Comparison of ENCODE assay signal across 29 cellular contexts in genomic region chr2:85177031-85177824, GRCh38. TPM values are rescaled to one million over a fixed set of nuclear protein-coding genes. Genes with fewer than 3 reads are reported as not detected.
"Had no signal": no experiment of that assay in that cellular context is flagged by ENCODE, and none has a peak within 500 bp of the region (broad histone marks: within the 10 kb centered on the region; RNA-seq: fewer than 3 reads in every experiment).

No MANE protein-coding gene starts in this region.

- H3K27me3 ChIP-seq: neutrophil, ovary, spleen had no signal

- H3K27ac ChIP-seq: neutrophil, ovary, prostate gland, spleen, thoracic aorta had no signal

- ATAC-seq: activated CD8-positive, alpha-beta T cell treated with anti-CD3 and anti-CD28 coated beads for 36 hours; activated naive CD8-positive, alpha-beta T cell treated with anti-CD3 and anti-CD28 coated beads, Interleukin-2, amount 50 U/mL, for 24 hours; activated T-cell treated with anti-CD3 and anti-CD28 coated beads, Interleukin-2, amount 50 U/mL, for 4 hours; activated T-helper 17 cell treated with anti-CD3 and anti-CD28 coated beads, Interleukin-2, amount 50 U/mL, for 72 hours; left lobe of liver; lower lobe of right lung; T-helper 17 cell had no signal

- H3K4me3 ChIP-seq: lower lobe of right lung, ovary, prostate gland, spleen, thoracic aorta had no signal

- H3K9me3 ChIP-seq: lower lobe of right lung, neutrophil, ovary, prostate gland, spleen, thoracic aorta had no signal

- FAIRE-seq: urothelium cell line had no signal

- H3K4me1 ChIP-seq: prostate gland had no signal

- H3K36me3 ChIP-seq: lower lobe of right lung, neutrophil, ovary, prostate gland, spleen, thoracic aorta had no signal

- DNase-seq: activated CD4-positive, alpha-beta T cell treated with anti-CD3 and anti-CD28 coated beads for 1 hour; activated CD4-positive, alpha-beta T cell treated with anti-CD3 and anti-CD28 coated beads, Interleukin-2, amount 50 U/mL, for 1 hour; activated CD8-positive, alpha-beta T cell treated with anti-CD3 and anti-CD28 coated beads for 36 hours; activated gamma-delta T cell treated with Interleukin-2 at 50 U/mL for 16 hours; activated naive CD8-positive, alpha-beta T cell treated with anti-CD3 and anti-CD28 coated beads, Interleukin-2, amount 50 U/mL, for 24 hours; activated T-cell treated with anti-CD3 and anti-CD28 coated beads, Interleukin-2, amount 50 U/mL, for 4 hours; amygdala; central memory CD4-positive, alpha-beta T cell; erythroblast; head of caudate nucleus; hippocampal formation; lower lobe of right lung; mesenchymal stem cell; nephron progenitor cell; ovary; spleen; stimulated activated CD4-positive, alpha-beta T cell treated with anti-CD3 and anti-CD28 coated beads, Interleukin-2, amount 100 ng/mL, for 48 hours; stimulated activated naive CD4-positive, alpha-beta T cell treated with Interleukin-2 at 50 U/mL for 16 hours; SW 1271; T-helper 17 cell; T1000; trophoblast cell had no signal

RNA-seq across cellular contexts. Expression of gene TCF7L1, which starts 44.0 kb away (rescaled TPM):
- total RNA-seq: activated CD8-positive, alpha-beta T cell treated with anti-CD3 and anti-CD28 coated beads for 36 hours; activated T-helper 17 cell treated with anti-CD3 and anti-CD28 coated beads, Interleukin-2, amount 50 U/mL, for 72 hours; mononuclear cell had no signal
